ENCODE assay signal across 1 cellular context in genomic region chr6:26054937-26055669, GRCh38.
TF ChIP-seq lines count a peak whose summit lies in the region.

No MANE protein-coding gene starts in this region.

TF ChIP-seq in K562, 482 proteins besides CTCF, POLR2A, EP300 and RAD21 (continued from another document and continues in another):
- TF ChIP-seq REST (CRISPR knock-in tag; IDR thresholded peaks at IDR 0.05; ENCODE audit: low read depth), result 0 out of 2 replicates have a peak, but pooled peaks have one; percentile 71
- TF ChIP-seq, protein P1, sequence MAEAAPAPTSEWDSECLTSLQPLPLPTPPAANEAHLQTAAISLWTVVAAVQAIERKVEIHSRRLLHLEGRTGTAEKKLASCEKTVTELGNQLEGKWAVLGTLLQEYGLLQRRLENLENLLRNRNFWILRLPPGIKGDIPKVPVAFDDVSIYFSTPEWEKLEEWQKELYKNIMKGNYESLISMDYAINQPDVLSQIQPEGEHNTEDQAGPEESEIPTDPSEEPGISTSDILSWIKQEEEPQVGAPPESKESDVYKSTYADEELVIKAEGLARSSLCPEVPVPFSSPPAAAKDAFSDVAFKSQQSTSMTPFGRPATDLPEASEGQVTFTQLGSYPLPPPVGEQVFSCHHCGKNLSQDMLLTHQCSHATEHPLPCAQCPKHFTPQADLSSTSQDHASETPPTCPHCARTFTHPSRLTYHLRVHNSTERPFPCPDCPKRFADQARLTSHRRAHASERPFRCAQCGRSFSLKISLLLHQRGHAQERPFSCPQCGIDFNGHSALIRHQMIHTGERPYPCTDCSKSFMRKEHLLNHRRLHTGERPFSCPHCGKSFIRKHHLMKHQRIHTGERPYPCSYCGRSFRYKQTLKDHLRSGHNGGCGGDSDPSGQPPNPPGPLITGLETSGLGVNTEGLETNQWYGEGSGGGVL (CRISPR knock-in tag; IDR thresholded peaks at IDR 0.05), result no peak
- no peak; the same call in 1 of the 2 replicates for TF ChIP-seq CBX1 (IDR thresholded peaks at IDR 0.05; ENCODE audit: low read depth)
- TF ChIP-seq NR2F6 (CRISPR knock-in tag; IDR thresholded peaks at IDR 0.05), result no peak
- no peak for TF ChIP-seq NFIX (CRISPR knock-in tag; IDR thresholded peaks at IDR 0.05; ENCODE audit: low read depth)
- peak; percentile 90 for TF ChIP-seq SP1 (CRISPR knock-in tag; IDR thresholded peaks at IDR 0.05)
- no peak for TF ChIP-seq POU5F1 (IDR thresholded peaks at IDR 0.05; ENCODE audit: borderline replicate concordance, low read depth, low read length, partially characterized antibody)
- TF ChIP-seq NCOA1 (IDR thresholded peaks at IDR 0.05; ENCODE audit: low read depth), result 0 out of 2 replicates have a peak, but pooled peaks have one; percentile 37
- TF ChIP-seq ZNF324 (CRISPR knock-in tag; IDR thresholded peaks at IDR 0.05), result peak; percentile 49; the same call in 1 of the 2 replicates
- no peak for TF ChIP-seq NCOA6 (IDR thresholded peaks at IDR 0.05)
- TF ChIP-seq RFX5 (IDR thresholded peaks at IDR 0.05; ENCODE audit: low read depth, low read length), result no peak
- no peak for TF ChIP-seq FIP1L1 (IDR thresholded peaks at IDR 0.05; ENCODE audit: low read depth, low read length, poor library complexity, severe bottlenecking)
- TF ChIP-seq ZNF79 (CRISPR knock-in tag; IDR thresholded peaks at IDR 0.05; ENCODE audit: low read depth), result no peak
- TF ChIP-seq BRD4 (IDR thresholded peaks at IDR 0.05), result 0 out of 2 replicates have a peak, but pooled peaks have one; percentile 77
- no peak for TF ChIP-seq MCM3 (IDR thresholded peaks at IDR 0.05)
- TF ChIP-seq, protein P2, sequence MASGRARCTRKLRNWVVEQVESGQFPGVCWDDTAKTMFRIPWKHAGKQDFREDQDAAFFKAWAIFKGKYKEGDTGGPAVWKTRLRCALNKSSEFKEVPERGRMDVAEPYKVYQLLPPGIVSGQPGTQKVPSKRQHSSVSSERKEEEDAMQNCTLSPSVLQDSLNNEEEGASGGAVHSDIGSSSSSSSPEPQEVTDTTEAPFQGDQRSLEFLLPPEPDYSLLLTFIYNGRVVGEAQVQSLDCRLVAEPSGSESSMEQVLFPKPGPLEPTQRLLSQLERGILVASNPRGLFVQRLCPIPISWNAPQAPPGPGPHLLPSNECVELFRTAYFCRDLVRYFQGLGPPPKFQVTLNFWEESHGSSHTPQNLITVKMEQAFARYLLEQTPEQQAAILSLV (tag; IDR thresholded peaks at IDR 0.05), result no peak
- no peak for TF ChIP-seq PURB (CRISPR knock-in tag; IDR thresholded peaks at IDR 0.05; ENCODE audit: low read depth)
- peak in 1 of 3 experiments; percentile 18; a peak in 1 of 6 replicates for TF ChIP-seq ZBTB11 (CRISPR knock-in tag; IDR thresholded peaks at IDR 0.05)
- TF ChIP-seq ZNF583 (CRISPR knock-in tag; IDR thresholded peaks at IDR 0.05), result no peak
- no peak for TF ChIP-seq TAL1 (IDR thresholded peaks at IDR 0.05)
- TF ChIP-seq, protein P3, sequence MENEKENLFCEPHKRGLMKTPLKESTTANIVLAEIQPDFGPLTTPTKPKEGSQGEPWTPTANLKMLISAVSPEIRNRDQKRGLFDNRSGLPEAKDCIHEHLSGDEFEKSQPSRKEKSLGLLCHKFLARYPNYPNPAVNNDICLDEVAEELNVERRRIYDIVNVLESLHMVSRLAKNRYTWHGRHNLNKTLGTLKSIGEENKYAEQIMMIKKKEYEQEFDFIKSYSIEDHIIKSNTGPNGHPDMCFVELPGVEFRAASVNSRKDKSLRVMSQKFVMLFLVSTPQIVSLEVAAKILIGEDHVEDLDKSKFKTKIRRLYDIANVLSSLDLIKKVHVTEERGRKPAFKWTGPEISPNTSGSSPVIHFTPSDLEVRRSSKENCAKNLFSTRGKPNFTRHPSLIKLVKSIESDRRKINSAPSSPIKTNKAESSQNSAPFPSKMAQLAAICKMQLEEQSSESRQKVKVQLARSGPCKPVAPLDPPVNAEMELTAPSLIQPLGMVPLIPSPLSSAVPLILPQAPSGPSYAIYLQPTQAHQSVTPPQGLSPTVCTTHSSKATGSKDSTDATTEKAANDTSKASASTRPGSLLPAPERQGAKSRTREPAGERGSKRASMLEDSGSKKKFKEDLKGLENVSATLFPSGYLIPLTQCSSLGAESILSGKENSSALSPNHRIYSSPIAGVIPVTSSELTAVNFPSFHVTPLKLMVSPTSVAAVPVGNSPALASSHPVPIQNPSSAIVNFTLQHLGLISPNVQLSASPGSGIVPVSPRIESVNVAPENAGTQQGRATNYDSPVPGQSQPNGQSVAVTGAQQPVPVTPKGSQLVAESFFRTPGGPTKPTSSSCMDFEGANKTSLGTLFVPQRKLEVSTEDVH (IDR thresholded peaks at IDR 0.05; ENCODE audit: low read depth, partially characterized antibody), result no peak
- TF ChIP-seq VEZF1 (CRISPR knock-in tag; IDR thresholded peaks at IDR 0.05), result peak; percentile 25; the same call in 1 of the 2 replicates
- peak; percentile 28; the same call in 1 of the 2 replicates for TF ChIP-seq FOXJ3 (CRISPR knock-in tag; IDR thresholded peaks at IDR 0.05)
- TF ChIP-seq MAFK (IDR thresholded peaks at IDR 0.05; ENCODE audit: low read length), result no peak; the same call in 1 of the 2 replicates
- TF ChIP-seq, protein P4, sequence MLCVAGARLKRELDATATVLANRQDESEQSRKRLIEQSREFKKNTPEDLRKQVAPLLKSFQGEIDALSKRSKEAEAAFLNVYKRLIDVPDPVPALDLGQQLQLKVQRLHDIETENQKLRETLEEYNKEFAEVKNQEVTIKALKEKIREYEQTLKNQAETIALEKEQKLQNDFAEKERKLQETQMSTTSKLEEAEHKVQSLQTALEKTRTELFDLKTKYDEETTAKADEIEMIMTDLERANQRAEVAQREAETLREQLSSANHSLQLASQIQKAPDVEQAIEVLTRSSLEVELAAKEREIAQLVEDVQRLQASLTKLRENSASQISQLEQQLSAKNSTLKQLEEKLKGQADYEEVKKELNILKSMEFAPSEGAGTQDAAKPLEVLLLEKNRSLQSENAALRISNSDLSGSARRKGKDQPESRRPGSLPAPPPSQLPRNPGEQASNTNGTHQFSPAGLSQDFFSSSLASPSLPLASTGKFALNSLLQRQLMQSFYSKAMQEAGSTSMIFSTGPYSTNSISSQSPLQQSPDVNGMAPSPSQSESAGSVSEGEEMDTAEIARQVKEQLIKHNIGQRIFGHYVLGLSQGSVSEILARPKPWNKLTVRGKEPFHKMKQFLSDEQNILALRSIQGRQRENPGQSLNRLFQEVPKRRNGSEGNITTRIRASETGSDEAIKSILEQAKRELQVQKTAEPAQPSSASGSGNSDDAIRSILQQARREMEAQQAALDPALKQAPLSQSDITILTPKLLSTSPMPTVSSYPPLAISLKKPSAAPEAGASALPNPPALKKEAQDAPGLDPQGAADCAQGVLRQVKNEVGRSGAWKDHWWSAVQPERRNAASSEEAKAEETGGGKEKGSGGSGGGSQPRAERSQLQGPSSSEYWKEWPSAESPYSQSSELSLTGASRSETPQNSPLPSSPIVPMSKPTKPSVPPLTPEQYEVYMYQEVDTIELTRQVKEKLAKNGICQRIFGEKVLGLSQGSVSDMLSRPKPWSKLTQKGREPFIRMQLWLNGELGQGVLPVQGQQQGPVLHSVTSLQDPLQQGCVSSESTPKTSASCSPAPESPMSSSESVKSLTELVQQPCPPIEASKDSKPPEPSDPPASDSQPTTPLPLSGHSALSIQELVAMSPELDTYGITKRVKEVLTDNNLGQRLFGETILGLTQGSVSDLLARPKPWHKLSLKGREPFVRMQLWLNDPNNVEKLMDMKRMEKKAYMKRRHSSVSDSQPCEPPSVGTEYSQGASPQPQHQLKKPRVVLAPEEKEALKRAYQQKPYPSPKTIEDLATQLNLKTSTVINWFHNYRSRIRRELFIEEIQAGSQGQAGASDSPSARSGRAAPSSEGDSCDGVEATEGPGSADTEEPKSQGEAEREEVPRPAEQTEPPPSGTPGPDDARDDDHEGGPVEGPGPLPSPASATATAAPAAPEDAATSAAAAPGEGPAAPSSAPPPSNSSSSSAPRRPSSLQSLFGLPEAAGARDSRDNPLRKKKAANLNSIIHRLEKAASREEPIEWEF (CRISPR knock-in tag; IDR thresholded peaks at IDR 0.05), result peak; percentile 97
- no peak for TF ChIP-seq POLR3G (IDR thresholded peaks at IDR 0.05; ENCODE audit: extremely low read depth, insufficient read length, insufficient replicate concordance)
- TF ChIP-seq TBP (optimal IDR thresholded peaks at IDR 0.05; ENCODE audit: low read depth, low read length), result no peak
- TF ChIP-seq ZNF785 (CRISPR knock-in tag; IDR thresholded peaks at IDR 0.05), result no peak
- TF ChIP-seq, protein P5, sequence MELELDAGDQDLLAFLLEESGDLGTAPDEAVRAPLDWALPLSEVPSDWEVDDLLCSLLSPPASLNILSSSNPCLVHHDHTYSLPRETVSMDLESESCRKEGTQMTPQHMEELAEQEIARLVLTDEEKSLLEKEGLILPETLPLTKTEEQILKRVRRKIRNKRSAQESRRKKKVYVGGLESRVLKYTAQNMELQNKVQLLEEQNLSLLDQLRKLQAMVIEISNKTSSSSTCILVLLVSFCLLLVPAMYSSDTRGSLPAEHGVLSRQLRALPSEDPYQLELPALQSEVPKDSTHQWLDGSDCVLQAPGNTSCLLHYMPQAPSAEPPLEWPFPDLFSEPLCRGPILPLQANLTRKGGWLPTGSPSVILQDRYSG (tag; conservative IDR thresholded peaks at IDR 0.05; ENCODE audit: low read depth), result peak; percentile 39; the same call in 1 of the 2 replicates
- peak; percentile 93 for TF ChIP-seq POLR2AphosphoS5 (IDR thresholded peaks at IDR 0.05; ENCODE audit: control insufficient read depth, insufficient read depth, low read depth, low read length)
- TF ChIP-seq, protein P6, sequence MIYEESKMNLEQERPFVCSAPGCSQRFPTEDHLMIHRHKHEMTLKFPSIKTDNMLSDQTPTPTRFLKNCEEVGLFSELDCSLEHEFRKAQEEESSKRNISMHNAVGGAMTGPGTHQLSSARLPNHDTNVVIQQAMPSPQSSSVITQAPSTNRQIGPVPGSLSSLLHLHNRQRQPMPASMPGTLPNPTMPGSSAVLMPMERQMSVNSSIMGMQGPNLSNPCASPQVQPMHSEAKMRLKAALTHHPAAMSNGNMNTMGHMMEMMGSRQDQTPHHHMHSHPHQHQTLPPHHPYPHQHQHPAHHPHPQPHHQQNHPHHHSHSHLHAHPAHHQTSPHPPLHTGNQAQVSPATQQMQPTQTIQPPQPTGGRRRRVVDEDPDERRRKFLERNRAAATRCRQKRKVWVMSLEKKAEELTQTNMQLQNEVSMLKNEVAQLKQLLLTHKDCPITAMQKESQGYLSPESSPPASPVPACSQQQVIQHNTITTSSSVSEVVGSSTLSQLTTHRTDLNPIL (CRISPR knock-in tag; IDR thresholded peaks at IDR 0.05), result peak; percentile 75
- peak; percentile 78; the same call in 1 of the 2 replicates for TF ChIP-seq ZNF197 (CRISPR knock-in tag; IDR thresholded peaks at IDR 0.05; ENCODE audit: low read depth)
